Comparison of ENCODE assay signal across 1 cellular context in the genomic region with DNA sequence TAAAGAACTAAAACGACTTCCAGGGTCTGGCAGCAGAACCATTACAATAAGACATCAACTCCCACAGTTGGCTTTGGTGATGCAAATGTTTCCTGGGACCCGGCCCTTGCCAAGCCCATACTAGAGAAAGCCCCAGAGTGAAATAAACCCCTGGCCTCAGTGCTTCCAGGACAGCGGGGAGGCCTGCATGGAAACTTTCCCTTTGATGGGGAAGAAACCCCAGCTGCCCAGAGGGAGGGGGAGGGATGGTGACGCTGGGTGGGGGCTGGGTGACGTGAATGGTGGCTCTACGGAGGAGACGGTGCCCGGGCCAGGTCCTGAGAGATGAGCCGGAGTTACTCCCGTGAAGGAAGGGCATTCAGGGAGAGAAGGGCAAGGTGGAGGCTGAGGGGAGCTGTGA.
TF ChIP-seq lines count a peak whose summit lies in the region.

No MANE protein-coding gene starts in this region.

TF ChIP-seq in H1, 55 proteins besides CTCF, POLR2A, EP300 and RAD21:
- peak; percentile 84 for TF ChIP-seq CREB1 (IDR thresholded peaks at IDR 0.05)
- peak; percentile 55; the same call in 1 of the 2 replicates for TF ChIP-seq SP1 (IDR thresholded peaks at IDR 0.05; ENCODE audit: low read depth, low read length)
- TF ChIP-seq MAX (IDR thresholded peaks at IDR 0.05): 0 out of 2 replicates have a peak, but pooled peaks have one; percentile 14
- no peak for TF ChIP-seq NRF1 (IDR thresholded peaks at IDR 0.05; ENCODE audit: low read depth, low read length)
- TF ChIP-seq YY1 (IDR thresholded peaks at IDR 0.05; ENCODE audit: low read depth, low read length): peak; percentile 30; the same call in 1 of the 2 replicates
- peak; percentile 56; the same call in 1 of the 2 replicates for TF ChIP-seq TAF1 (IDR thresholded peaks at IDR 0.05; ENCODE audit: low read depth, low read length)
- TF ChIP-seq EZH2 (IDR thresholded peaks at IDR 0.05; ENCODE audit: low read depth, low read length, severe bottlenecking): no peak
- peak; percentile 48 for TF ChIP-seq ASH2L (IDR thresholded peaks at IDR 0.05; ENCODE audit: low read length)
- TF ChIP-seq CHD2 (IDR thresholded peaks at IDR 0.05; ENCODE audit: low read length): 0 out of 2 replicates have a peak, but pooled peaks have one; percentile 15
- TF ChIP-seq POU5F1 (IDR thresholded peaks at IDR 0.05; ENCODE audit: low read depth, low read length): 0 out of 2 replicates have a peak, but pooled peaks have one; percentile 1
- 0 out of 2 replicates have a peak, but pooled peaks have one; percentile 53 for TF ChIP-seq TCF12 (IDR thresholded peaks at IDR 0.05; ENCODE audit: low read depth, low read length)
- TF ChIP-seq NANOG (IDR thresholded peaks at IDR 0.05; ENCODE audit: insufficient read depth, low read depth, low read length, poor library complexity, severe bottlenecking): peak; percentile 77
- TF ChIP-seq SUZ12 (IDR thresholded peaks at IDR 0.05; ENCODE audit: low read length): 0 out of 2 replicates have a peak, but pooled peaks have one; percentile 17
- TF ChIP-seq SIX5 (IDR thresholded peaks at IDR 0.05; ENCODE audit: low read depth, low read length): no peak
- TF ChIP-seq HDAC2 (IDR thresholded peaks at IDR 0.05; ENCODE audit: borderline replicate concordance in 1 of 2, low read depth in 2 of 2, low read length in 2 of 2): peak in 1 of 2 experiments; percentile 76; a peak in 1 of 4 replicates
